In genomic region chr1:221240652-221241051, GRCh38 we compare ENCODE assay signal across 21 cellular contexts.
"Had no signal": no experiment of that assay in that cellular context is flagged by ENCODE, and none has a peak within 500 bp of the region (broad histone marks: within the 10 kb centered on the region; RNA-seq: fewer than 3 reads in every experiment).

No MANE protein-coding gene starts in this region.

- ATAC-seq: effector memory CD8-positive, alpha-beta T cell; gastrocnemius medialis; mucosa of descending colon; naive thymus-derived CD8-positive, alpha-beta T cell; pancreas; right lobe of liver; stimulated activated memory B cell treated with anti-CD40 and anti-IgM and Interleukin-4, amounts not matched to agents 10 μg/mL and 1 μg/mL and 100 μg/mL, for 72 hours; upper lobe of right lung had no signal

- H3K27ac Mint-ChIP-seq: effector memory CD8-positive, alpha-beta T cell; immature natural killer cell; naive thymus-derived CD8-positive, alpha-beta T cell; stimulated activated memory B cell treated with anti-CD40 and anti-IgM and Interleukin-4, amounts not matched to agents 10 μg/mL and 1 μg/mL and 100 μg/mL, for 72 hours; stimulated activated naive CD8-positive, alpha-beta T cell treated with anti-CD3 and anti-CD28 coated beads, Interleukin-15, Interleukin-2, amounts not matched to agents 100 ng/mL and 50 ng/mL, for 24 hours had no signal

- H3K4me3 Mint-ChIP-seq: effector memory CD8-positive, alpha-beta T cell; immature natural killer cell; naive thymus-derived CD8-positive, alpha-beta T cell; stimulated activated memory B cell treated with anti-CD40 and anti-IgM and Interleukin-4, amounts not matched to agents 10 μg/mL and 1 μg/mL and 100 μg/mL, for 72 hours; stimulated activated naive CD8-positive, alpha-beta T cell treated with anti-CD3 and anti-CD28 coated beads, Interleukin-15, Interleukin-2, amounts not matched to agents 100 ng/mL and 50 ng/mL, for 24 hours had no signal

- H3K4me3 ChIP-seq: esophagus muscularis mucosa, gastrocnemius medialis, mucosa of descending colon, pancreas, prostate gland, right lobe of liver, spleen, testis, tibial nerve, upper lobe of right lung, vagina had no signal

- H3K27me3 Mint-ChIP-seq: stimulated activated naive CD8-positive, alpha-beta T cell treated with anti-CD3 and anti-CD28 coated beads, Interleukin-15, Interleukin-2, amounts not matched to agents 100 ng/mL and 50 ng/mL, for 24 hours had no signal

- DNase-seq: effector memory CD8-positive, alpha-beta T cell; gastrocnemius medialis; immature natural killer cell; mucosa of descending colon; naive thymus-derived CD8-positive, alpha-beta T cell; occipital lobe; pancreas; right lobe of liver; spleen; stimulated activated CD4-positive, alpha-beta T cell treated with anti-CD3 and anti-CD28 coated beads, Interleukin-15, amount 100 ng/mL, for 24 hours; stimulated activated CD4-positive, alpha-beta T cell treated with anti-CD3 and anti-CD28 coated beads, Interleukin-1b, Interleukin-23, amount 100 ng/mL, for 48 hours; stimulated activated CD4-positive, alpha-beta T cell treated with anti-CD3 and anti-CD28 coated beads, Interleukin-4, amount 100 ng/mL, for 24 hours; testis; upper lobe of right lung had no signal

- H3K4me1 ChIP-seq: pancreas, prostate gland, right lobe of liver, spleen, testis, tibial nerve, upper lobe of right lung, vagina had no signal

- H3K27ac ChIP-seq: epithelial cell of prostate, gastrocnemius medialis, pancreas, prostate gland, right lobe of liver, spleen, testis, tibial nerve, upper lobe of right lung, vagina had no signal

- H3K4me1 Mint-ChIP-seq: immature natural killer cell; naive thymus-derived CD8-positive, alpha-beta T cell; stimulated activated memory B cell treated with anti-CD40 and anti-IgM and Interleukin-4, amounts not matched to agents 10 μg/mL and 1 μg/mL and 100 μg/mL, for 72 hours had no signal

- H3K36me3 ChIP-seq: esophagus muscularis mucosa, gastrocnemius medialis, pancreas, prostate gland, right lobe of liver, spleen, tibial nerve, upper lobe of right lung, vagina had no signal

- H3K9me3 ChIP-seq: esophagus muscularis mucosa, gastrocnemius medialis, mucosa of descending colon, pancreas, prostate gland, right lobe of liver, testis, tibial nerve, upper lobe of right lung, vagina had no signal

- H3K9me3 Mint-ChIP-seq: effector memory CD8-positive, alpha-beta T cell; stimulated activated naive CD8-positive, alpha-beta T cell treated with anti-CD3 and anti-CD28 coated beads, Interleukin-15, Interleukin-2, amounts not matched to agents 100 ng/mL and 50 ng/mL, for 24 hours had no signal

- H3K36me3 Mint-ChIP-seq: immature natural killer cell; naive thymus-derived CD8-positive, alpha-beta T cell; stimulated activated memory B cell treated with anti-CD40 and anti-IgM and Interleukin-4, amounts not matched to agents 10 μg/mL and 1 μg/mL and 100 μg/mL, for 72 hours had no signal

- H3K27me3 ChIP-seq: esophagus muscularis mucosa, gastrocnemius medialis, pancreas, right lobe of liver, spleen, testis, tibial nerve, upper lobe of right lung, vagina had no signal
